In the genomic region with DNA sequence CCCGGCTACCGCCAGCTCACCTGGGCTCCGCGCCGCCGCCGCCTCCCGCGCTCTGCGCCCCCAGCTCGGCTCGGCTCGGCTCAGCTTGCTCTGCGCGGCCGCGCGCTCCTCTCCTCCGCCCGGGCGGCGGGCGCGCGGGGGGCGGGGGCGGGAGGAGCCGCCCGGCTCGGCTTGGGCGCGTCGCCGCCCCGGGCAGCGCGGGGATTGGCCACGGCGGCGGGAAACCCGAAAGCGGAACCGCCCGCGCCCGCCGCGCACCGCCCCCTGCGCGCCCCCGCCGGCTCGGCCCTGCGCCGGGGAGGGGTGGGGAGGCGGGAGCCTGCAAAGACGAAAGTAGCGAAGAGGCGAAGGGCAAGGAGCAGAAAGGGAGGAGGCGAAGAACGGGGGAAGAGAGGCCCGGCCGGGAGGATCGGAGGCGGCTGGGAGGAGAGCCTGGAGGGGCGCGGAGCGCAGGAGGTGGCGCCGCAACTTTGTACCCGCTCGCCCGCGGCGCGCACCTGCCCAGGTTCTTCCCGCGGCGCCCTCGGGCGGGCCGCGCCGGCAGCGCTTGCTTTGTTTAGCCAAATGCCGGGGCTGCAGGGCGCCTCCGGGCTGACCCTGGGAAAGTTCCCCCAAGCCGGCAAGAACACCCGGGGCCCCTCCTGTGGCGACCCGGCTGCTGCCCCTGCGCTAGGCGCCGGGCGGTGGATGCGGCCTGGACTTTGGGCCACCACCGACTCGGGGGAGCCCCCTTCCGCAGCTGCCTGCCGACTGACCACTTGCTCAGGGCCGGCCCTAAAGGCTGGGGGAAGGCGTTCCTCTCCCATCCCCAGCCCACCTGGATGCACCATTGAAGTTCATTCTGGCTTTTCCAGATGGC, we compare ENCODE assay signal across 8 cellular contexts. TPM values are rescaled to one million over a fixed set of nuclear protein-coding genes. Genes with fewer than 3 reads are reported as not detected.
DNase-seq lines count a peak whose midpoint lies in the region; ATAC-seq and TF ChIP-seq lines count a peak whose summit lies in the region.

A gene (minus strand): TSS at position 92 of the 859 bp plus-strand sequence. CDS start 22,183 bp downstream, outside the sequence.

- no CpG with 5 or more reads among the region's 104 CpGs for WGBS in mesendoderm (ENCODE audit: extremely low coverage, insufficient coverage, low lambda C conversion rate)

- H3K4me3 Mint-ChIP-seq in CD8-positive, alpha-beta memory T cell: peak within 1 kb of the TSS; percentile 83 to 92 (median 88)

- no peak within 1 kb of the TSS for H4K8ac ChIP-seq in mesendoderm (ENCODE audit: low read depth, low read length)

- no peaks in the 10 kb centered on the region for H3K9me3 ChIP-seq in CD8-positive, alpha-beta memory T cell (ENCODE audit: low read length)
- no peaks in the 10 kb centered on the region for H3K9me3 ChIP-seq in endocrine pancreas (ENCODE audit: control insufficient read depth, low read length)

- H3K18ac ChIP-seq in mesendoderm (ENCODE audit: low read length): peak within 1 kb of the TSS; percentile 94

- H3K79me2 ChIP-seq in mesendoderm (ENCODE audit: control insufficient read depth, insufficient read depth, low read length): peaks cover 41% of the 10 kb centered on the region

- no peak for TF ChIP-seq CTCF in HL-60 (IDR thresholded peaks at IDR 0.05; ENCODE audit: insufficient read depth, low read length)

- H3K4ac ChIP-seq in mesendoderm (ENCODE audit: low read depth, low read length): peak within 1 kb of the TSS; percentile 88

- peak within 1 kb of the TSS; percentile 97 for H3K56ac ChIP-seq in mesendoderm (ENCODE audit: low read length)

- no peak within 1 kb of the TSS for H2BK15ac ChIP-seq in mesendoderm (replicated peaks; ENCODE audit: low read depth)

- peak within 1 kb of the TSS; percentile 10 to 88 (median 79) for H3K27ac Mint-ChIP-seq in CD8-positive, alpha-beta memory T cell

- no peaks in the 10 kb centered on the region for H3K9me3 Mint-ChIP-seq in CD8-positive, alpha-beta memory T cell

- no peak within 1 kb of the TSS for H4K5ac ChIP-seq in mesendoderm (ENCODE audit: low read length)

- peak within 1 kb of the TSS; percentile 30 for H2BK120ac ChIP-seq in mesendoderm (ENCODE audit: low read depth, low read length)

- H2BK5ac ChIP-seq in mesendoderm (ENCODE audit: low read length): peak within 1 kb of the TSS; percentile 77

- peaks cover 14 to 29% (median 22%) of the 10 kb centered on the region in 3 donors for H3K4me1 Mint-ChIP-seq in CD8-positive, alpha-beta memory T cell

- H3K27me3 Mint-ChIP-seq in CD8-positive, alpha-beta memory T cell: no peaks in the 10 kb centered on the region

- H3K36me3 ChIP-seq in CD8-positive, alpha-beta memory T cell (ENCODE audit: insufficient read depth, low read length): no peaks in the 10 kb centered on the region
- H3K36me3 ChIP-seq in endocrine pancreas (ENCODE audit: control insufficient read depth, insufficient read depth, low read length): no peaks in the 10 kb centered on the region
- no peaks in the 10 kb centered on the region for H3K36me3 ChIP-seq in mesendoderm (ENCODE audit: control insufficient read depth, insufficient read depth, low read length)

- peak; percentile 81 to 91 (median 88) for DNase-seq in CD8-positive, alpha-beta memory T cell
- peak; percentile 63 to 84 for DNase-seq in HL-60 (ENCODE audit: low read depth in 1 of 2, low spot score in 1 of 2)
- DNase-seq in NOMO-1 (lab: John Stamatoyannopoulos, UW; ENCODE audit: unreplicated experiment in 2 of 2): peak; percentile 81 to 93
- peak; percentile 45 to 85 (median 68) for DNase-seq in activated CD8-positive, alpha-beta memory T cell treated with anti-CD3 and anti-CD28 coated beads for 48 hours (ENCODE audit: low read depth in 2 of 3, low spot score in 2 of 3)
- DNase-seq in mesendoderm: peak; percentile 94
- peak; percentile 89 for DNase-seq in stimulated activated CD8-positive, alpha-beta memory T cell treated with anti-CD3 and anti-CD28 coated beads, Interleukin-12 subunit alpha, Interleukin-12 subunit beta, amount 100 ng/mL, for 4 hours (ENCODE audit: low read depth)

- POLR2A ChIA-PET in CD8-positive, alpha-beta memory T cell (lab: Charles Lee): interaction anchor here (0.6 to 1.6 kb wide), 7 partner anchors 49 to 509 kb away, joined by 3 to 9 read pairs (median 5); no protein-coding TSS in a partner anchor

- H3K4me3 ChIP-seq in CD8-positive, alpha-beta memory T cell (ENCODE audit: low read length): peak within 1 kb of the TSS; percentile 81
- peak within 1 kb of the TSS; percentile 95 for H3K4me3 ChIP-seq in HL-60 (replicated peaks; ENCODE audit: insufficient read depth, low read length)
- H3K4me3 ChIP-seq in endocrine pancreas (ENCODE audit: control insufficient read depth, insufficient read depth, low read length): peak within 1 kb of the TSS; percentile 76
- H3K4me3 ChIP-seq in mesendoderm (ENCODE audit: low read length): peak within 1 kb of the TSS; percentile 66

- H3K79me1 ChIP-seq in mesendoderm (ENCODE audit: low read length): peaks cover 7% of the 10 kb centered on the region

- H3K27ac ChIP-seq in CD8-positive, alpha-beta memory T cell (ENCODE audit: low read depth, low read length): peak within 1 kb of the TSS; percentile 64
- H3K27ac ChIP-seq in HL-60 (replicated peaks) (peak within 1 kb of the TSS; percentile 94), mesendoderm (ENCODE audit: low read depth, low read length) (peak within 1 kb of the TSS; percentile 86)

- no peaks in the 10 kb centered on the region for H3K27me3 ChIP-seq in CD8-positive, alpha-beta memory T cell (ENCODE audit: insufficient read depth, low read length, poor library complexity, severe bottlenecking)
- H3K27me3 ChIP-seq in HL-60 (ENCODE audit: insufficient read depth, poor library complexity, severe bottlenecking) (no peaks in the 10 kb centered on the region), endocrine pancreas (ENCODE audit: control insufficient read depth, insufficient read depth, low read length) (no peaks in the 10 kb centered on the region), mesendoderm (ENCODE audit: insufficient read depth, low read length, poor library complexity) (no peaks in the 10 kb centered on the region)

- H3K4me2 ChIP-seq in mesendoderm (ENCODE audit: low read length): peak within 1 kb of the TSS; percentile 98

- H3K36me3 Mint-ChIP-seq in CD8-positive, alpha-beta memory T cell: peaks cover 0 to 6% (median 0%) of the 10 kb centered on the region in 3 donors

- peak within 1 kb of the TSS; percentile 81 for H2AK5ac ChIP-seq in mesendoderm (ENCODE audit: low read length)

- peaks cover 14% of the 10 kb centered on the region for H3K4me1 ChIP-seq in CD8-positive, alpha-beta memory T cell (ENCODE audit: insufficient read depth, low read length)
- H3K4me1 ChIP-seq in endocrine pancreas (ENCODE audit: control insufficient read depth, insufficient read depth, low read length): no peaks in the 10 kb centered on the region
- peaks cover 7% of the 10 kb centered on the region for H3K4me1 ChIP-seq in mesendoderm (ENCODE audit: control insufficient read depth, low read depth, low read length)

- CTCF ChIA-PET in CD8-positive, alpha-beta memory T cell (lab: Charles Lee): interaction anchor here (0.5 to 0.6 kb wide), 3 partner anchors 236 to 1071 kb away, joined by 3 to 5 read pairs (median 3); no protein-coding TSS in a partner anchor

- ATAC-seq in GM19452 (IDR thresholded peaks at IDR 0.05; ENCODE audit: unreplicated experiment): peak; percentile 74

- H3K9ac ChIP-seq in endocrine pancreas (ENCODE audit: control insufficient read depth, insufficient read depth, low read length) (peak within 1 kb of the TSS; percentile 93), mesendoderm (ENCODE audit: low read length) (peak within 1 kb of the TSS; percentile 90)

- peak within 1 kb of the TSS; percentile 29 for H3K23ac ChIP-seq in mesendoderm (ENCODE audit: low read length)

RNA-seq across cellular contexts. Expression of the gene that starts here (rescaled TPM):
- total RNA-seq in CD8-positive, alpha-beta memory T cell: 10 to 100 TPM; 35.9 to 37.5 TPM
- 17.0 TPM for polyA plus RNA-seq in CD8-positive, alpha-beta memory T cell
- 38.0 TPM for polyA plus RNA-seq in mesendoderm (2013, experiment 1 of 2)
- polyA plus RNA-seq in mesendoderm (2013, experiment 2 of 2): 35.8 TPM

Comparison
In these comparisons a context has a peak if more than half of its experiments do, and no peak if none do; other contexts are left out.
1. Peak in every context shown above with its lines: DNase-seq, ATAC-seq, H3K4me3 ChIP-seq and H3K27ac ChIP-seq.